In genomic region chr22:49760280-49760629, GRCh38 we compare ENCODE assay signal across 10 cellular contexts.
DNase-seq lines count a peak whose midpoint lies in the region; ATAC-seq and TF ChIP-seq lines count a peak whose summit lies in the region.
"Had no signal": no experiment of that assay in that cellular context is flagged by ENCODE, and none has a peak within 500 bp of the region (broad histone marks: within the 10 kb centered on the region; RNA-seq: fewer than 3 reads in every experiment).

No MANE protein-coding gene starts in this region.

- TF ChIP-seq CTCF in OCI-LY7 (conservative IDR thresholded peaks at IDR 0.05; ENCODE audit: low read length) = no peak
- TF ChIP-seq CTCF in fibroblast of pulmonary artery (IDR thresholded peaks at IDR 0.05; ENCODE audit: low read length, missing control alignments) = no peak
- TF ChIP-seq CTCF in spleen (IDR thresholded peaks at IDR 0.05 in 8 of 11, conservative IDR thresholded peaks at IDR 0.05 in 3 of 11) = no peak

- no peaks in the 10 kb centered on the region for H4K20me1 ChIP-seq in OCI-LY7 (ENCODE audit: insufficient read depth, low read length)

- ATAC-seq in HG03135 (IDR thresholded peaks at IDR 0.05; ENCODE audit: unreplicated experiment) (no peak), HG03039 (IDR thresholded peaks at IDR 0.05; ENCODE audit: unreplicated experiment) (no peak)

- H3K79me2 ChIP-seq in OCI-LY7 (ENCODE audit: insufficient read depth, low read depth, low read length) = no peaks in the 10 kb centered on the region

- DNase-seq in DMS53 treated with DMSO at 0.1 percent for 48 hours (lab: John Stamatoyannopoulos, UW; ENCODE audit: unreplicated experiment) (peak; percentile 6), KBM-7 (peak; percentile 95), OCI-LY7 (ENCODE audit: low spot score) (no peak), fibroblast of pulmonary artery (ENCODE audit: low read depth) (peak; percentile 11), NCI-H1048 (lab: John Stamatoyannopoulos, UW) (no peak), spleen (no peak)
- DNase-seq: heart right ventricle had no signal

- peaks cover 0 to 13% (median 0%) of the 10 kb centered on the region in 7 donors for H3K27me3 ChIP-seq in spleen (replicated peaks in 1 of 7)

- H3K4me3 ChIP-seq in OCI-LY7 (ENCODE audit: low read depth, low read length, poor library complexity, severe bottlenecking) = no peak overlapping the region
- H3K4me3 ChIP-seq in fibroblast of pulmonary artery (replicated peaks; ENCODE audit: low read depth, low read length) = no peak overlapping the region
- H3K4me3 ChIP-seq in spleen = no peak overlapping the region
- H3K4me3 ChIP-seq: adrenal gland, heart right ventricle had no signal

- POLR2A ChIA-PET in OCI-LY7 (lab: Charles Lee) = no interaction called here

- CTCF ChIA-PET in OCI-LY7 (lab: Charles Lee; ENCODE audit: unreplicated experiment) = no interaction called here

- peaks cover 23% of the 10 kb centered on the region for H3K4me1 ChIP-seq in OCI-LY7 (ENCODE audit: insufficient read depth, low read length, poor library complexity, severe bottlenecking)
- peaks cover 0 to 12% (median 7%) of the 10 kb centered on the region in 6 donors for H3K4me1 ChIP-seq in spleen
- H3K4me1 ChIP-seq: adrenal gland had no signal

- no peak overlapping the region for H3K4me2 ChIP-seq in OCI-LY7 (ENCODE audit: low read length)

- H3K27ac ChIP-seq in OCI-LY7 (ENCODE audit: low read depth, low read length, poor library complexity, severe bottlenecking) (no peak overlapping the region), spleen (no peak overlapping the region)
- H3K27ac ChIP-seq: adrenal gland, heart right ventricle had no signal

- no TSS peak for BruUV-seq in OCI-LY7 (replicated peaks; lab: Mats Ljungman, UMichigan)

- in situ Hi-C loops in KBM-7 (cut with MboI; ENCODE audit: low pct_unique_long_range_greater_than_20kb, low sequenced_read_pairs) = loop anchor here (25.0 kb wide), 1 partner anchor 277 kb away; no protein-coding TSS in a partner anchor

- 40 to 64% (median 52%) methylated on average over 5 of the region's 5 CpGs for WGBS in spleen, 5 donors

- H2AFZ ChIP-seq in OCI-LY7 (ENCODE audit: low read length) = peak overlapping the region; percentile 65; the same call in 1 of the 2 replicates

- no peak for TF ChIP-seq POLR2A in spleen (IDR thresholded peaks at IDR 0.05)

- no peaks in the 10 kb centered on the region for H3K36me3 ChIP-seq in OCI-LY7 (ENCODE audit: insufficient read depth, low read length)
- H3K36me3 ChIP-seq in spleen = no peaks in the 10 kb centered on the region
- H3K36me3 ChIP-seq: adrenal gland, heart right ventricle had no signal

- H3K9me2 ChIP-seq in OCI-LY7 (ENCODE audit: insufficient read depth, low read length) = no peaks in the 10 kb centered on the region

- intact Hi-C loops in OCI-LY7 (cut with micrococcal nuclease; ENCODE audit: unreplicated experiment) (no loop called here), spleen (cut with DNase I; ENCODE audit: low total_unique reads) (loop anchor here (10.0 kb wide), 1 partner anchor 165 kb away; no protein-coding TSS in a partner anchor)

- no peaks in the 10 kb centered on the region for H3K9me3 ChIP-seq in OCI-LY7 (ENCODE audit: low read length)
- H3K9me3 ChIP-seq in spleen = no peaks in the 10 kb centered on the region
- H3K9me3 ChIP-seq: adrenal gland had no signal

Comparison
In these comparisons a context has a peak if more than half of its experiments do, and no peak if none do; other contexts are left out.
1. DNase-seq: peak in DMS53 treated with DMSO at 0.1 percent for 48 hours (single experiment), KBM-7 (single experiment) and fibroblast of pulmonary artery (single experiment); none in OCI-LY7 (single experiment), NCI-H1048 (single experiment) and spleen (single experiment).